Comparison of ENCODE assay signal across 7 cellular contexts in genomic region chr1:35539824-35540261, GRCh38. TPM values are rescaled to one million over a fixed set of nuclear protein-coding genes. Genes with fewer than 3 reads are reported as not detected.
A peak's percentile ranks its signal among the peaks of the same experiment; 100 is the strongest.
DNase-seq lines count a peak whose midpoint lies in the region; ATAC-seq and TF ChIP-seq lines count a peak whose summit lies in the region.

No MANE protein-coding gene starts in this region.

- no peaks in the 10 kb centered on the region for H3K27me3 ChIP-seq in OCI-LY3 (ENCODE audit: low read depth, low read length)

- peak overlapping the region; percentile 88 for H3K27ac Mint-ChIP-seq in stimulated activated naive B cell treated with anti-CD40 and anti-IgM and Interleukin-4, amounts not matched to agents 10 μg/mL and 1 μg/mL and 100 μg/mL, for 72 hours

- H3K36me3 Mint-ChIP-seq in stimulated activated naive B cell treated with anti-CD40 and anti-IgM and Interleukin-4, amounts not matched to agents 10 μg/mL and 1 μg/mL and 100 μg/mL, for 72 hours = peaks cover 28 to 37% of the 10 kb centered on the region in 2 donors

- H3K4me1 Mint-ChIP-seq in stimulated activated naive B cell treated with anti-CD40 and anti-IgM and Interleukin-4, amounts not matched to agents 10 μg/mL and 1 μg/mL and 100 μg/mL, for 72 hours = peaks cover 21 to 51% of the 10 kb centered on the region in 2 donors

- DNase-seq in fibroblast of mammary gland (ENCODE audit: low read depth) (peak; percentile 51), HPDE6-E6E7 (ENCODE audit: extremely low spot score) (no peak), HT-29 (ENCODE audit: low spot score) (no peak), putamen (ENCODE audit: low spot score) (no peak)
- no peak for DNase-seq in stimulated activated naive B cell treated with anti-CD40 and anti-IgM and Interleukin-4, amounts not matched to agents 10 μg/mL and 1 μg/mL and 100 μg/mL, for 72 hours

- TF ChIP-seq CTCF in OCI-LY3 (IDR thresholded peaks at IDR 0.05; ENCODE audit: low read depth, low read length) (no peak), fibroblast of mammary gland (conservative IDR thresholded peaks at IDR 0.05; ENCODE audit: control insufficient read depth, insufficient read depth, low read depth, low read length) (no peak)

- H3K4me3 ChIP-seq in OCI-LY3 (ENCODE audit: low read length) (no peak overlapping the region; the same call in 1 of the 2 replicates), fibroblast of mammary gland (ENCODE audit: control insufficient read depth, low read depth, low read length) (no peak overlapping the region)

- H3K27me3 Mint-ChIP-seq in stimulated activated naive B cell treated with anti-CD40 and anti-IgM and Interleukin-4, amounts not matched to agents 10 μg/mL and 1 μg/mL and 100 μg/mL, for 72 hours = no peaks in the 10 kb centered on the region

- no peak overlapping the region for H3K9ac ChIP-seq in OCI-LY3 (ENCODE audit: low read length)

- peak overlapping the region in 1 of 2 donors; percentile 23 for H3K4me3 Mint-ChIP-seq in stimulated activated naive B cell treated with anti-CD40 and anti-IgM and Interleukin-4, amounts not matched to agents 10 μg/mL and 1 μg/mL and 100 μg/mL, for 72 hours

- H2AFZ ChIP-seq in OCI-LY3 (ENCODE audit: low read depth, low read length) = no peak overlapping the region

- no peaks in the 10 kb centered on the region for H3K36me3 ChIP-seq in OCI-LY3 (replicated peaks; ENCODE audit: low read depth, low read length)

- peak overlapping the region; percentile 57 for H3K4me2 ChIP-seq in OCI-LY3 (ENCODE audit: low read length)

- peaks cover 10% of the 10 kb centered on the region; the same call in 1 of the 2 replicates for H3K79me2 ChIP-seq in OCI-LY3 (ENCODE audit: low read length)

- H3K27ac ChIP-seq in OCI-LY3 (ENCODE audit: low read length) = peak overlapping the region; percentile 77

- H3K9me3 ChIP-seq in OCI-LY3 (ENCODE audit: insufficient read depth, low read length) = no peaks in the 10 kb centered on the region

- peak; percentile 42 for ATAC-seq in GM21529 (IDR thresholded peaks at IDR 0.05; ENCODE audit: unreplicated experiment)
- ATAC-seq in stimulated activated naive B cell treated with anti-CD40 and anti-IgM and Interleukin-4, amounts not matched to agents 10 μg/mL and 1 μg/mL and 100 μg/mL, for 72 hours (replicated peaks) = peak; percentile 75 to 79

- peaks cover 25% of the 10 kb centered on the region for H3K4me1 ChIP-seq in OCI-LY3 (ENCODE audit: low read length)

- H3K9me3 Mint-ChIP-seq in stimulated activated naive B cell treated with anti-CD40 and anti-IgM and Interleukin-4, amounts not matched to agents 10 μg/mL and 1 μg/mL and 100 μg/mL, for 72 hours = peaks cover 0 to 3% of the 10 kb centered on the region in 2 donors

- no peaks in the 10 kb centered on the region for H4K20me1 ChIP-seq in OCI-LY3 (ENCODE audit: insufficient read depth, low read length)

RNA-seq across cellular contexts. Expression of gene KIAA0319L, which starts 17.4 kb away (rescaled TPM):
- total RNA-seq in HT-29 (2014; rRNA removed; shearing (Covaris generic)) = 33.9 and 34.1 TPM in 2 replicates

RNA-seq across cellular contexts. Expression of gene NCDN, which starts 17.8 kb away (rescaled TPM):
- total RNA-seq in HT-29 (2014; rRNA removed; shearing (Covaris generic)) = 42.4 and 50.9 TPM in 2 replicates

RNA-seq across cellular contexts. Expression of gene TFAP2E, which starts 33.3 kb away (rescaled TPM):
- total RNA-seq in HT-29 (2014; rRNA removed; shearing (Covaris generic)) = 0.05 and 0.28 TPM in 2 replicates
